In genomic region chr22:27238935-27239510, GRCh38 we compare ENCODE assay signal across 8 cellular contexts.
DNase-seq lines count a peak whose midpoint lies in the region; ATAC-seq and TF ChIP-seq lines count a peak whose summit lies in the region.

No MANE protein-coding gene starts in this region.

- no peak overlapping the region for H3K4me3 ChIP-seq in smooth muscle cell

- peak overlapping the region; percentile 50 for H3K4me2 ChIP-seq in smooth muscle cell

- H4K20me1 ChIP-seq in smooth muscle cell (ENCODE audit: low read depth), result no peaks in the 10 kb centered on the region

- peak; percentile 23 for DNase-seq in HPDE6-E6E7 (ENCODE audit: extremely low spot score)
- DNase-seq in amniotic stem cell (lab: John Stamatoyannopoulos, UW), result peak; percentile 54
- DNase-seq in hepatic stellate cell (ENCODE audit: low spot score), result peak; percentile 96
- peak; percentile 35 for DNase-seq in smooth muscle cell (lab: John Stamatoyannopoulos, UW; ENCODE audit: unreplicated experiment)
- DNase-seq in DMS53 (lab: John Stamatoyannopoulos, UW), result no peak
- DNase-seq in erythroblast (lab: John Stamatoyannopoulos, UW), result no peak
- no peak for DNase-seq in effector CD4-positive, alpha-beta T cell

- H2AFZ ChIP-seq in smooth muscle cell (ENCODE audit: low read depth), result no peak overlapping the region

- no peak for TF ChIP-seq POLR2A in erythroblast (IDR thresholded peaks at IDR 0.05; ENCODE audit: low read length)

- no peaks in the 10 kb centered on the region for H3K79me2 ChIP-seq in smooth muscle cell (ENCODE audit: low read depth)

- peaks cover 9% of the 10 kb centered on the region for H3K4me1 ChIP-seq in smooth muscle cell (ENCODE audit: low read depth)

- H3K27ac ChIP-seq in smooth muscle cell (ENCODE audit: low read depth), result peak overlapping the region; percentile 88

- no peak for TF ChIP-seq CTCF in smooth muscle cell (IDR thresholded peaks at IDR 0.05; ENCODE audit: borderline replicate concordance, insufficient read depth, poor library complexity, severe bottlenecking)

- 22% methylated on average over 10 of the region's 10 CpGs for WGBS in smooth muscle cell (ENCODE audit: low lambda C conversion rate)

- H3F3A ChIP-seq in smooth muscle cell (ENCODE audit: low read depth), result no peaks in the 10 kb centered on the region

- peak overlapping the region; percentile 55 for H3K9ac ChIP-seq in smooth muscle cell (ENCODE audit: low read depth)

- ATAC-seq in GM18498 (IDR thresholded peaks at IDR 0.05; ENCODE audit: unreplicated experiment), result no peak

- no peaks in the 10 kb centered on the region for H3K9me3 ChIP-seq in smooth muscle cell (replicated peaks; ENCODE audit: low read depth)

- no peaks in the 10 kb centered on the region for H3K27me3 ChIP-seq in smooth muscle cell (ENCODE audit: low read depth)

- H3K36me3 ChIP-seq in smooth muscle cell (ENCODE audit: low read depth), result no peaks in the 10 kb centered on the region

Comparison
In these comparisons a context has a peak if more than half of its experiments do, and no peak if none do; other contexts are left out.
1. DNase-seq: peak in HPDE6-E6E7 (single experiment), amniotic stem cell (single experiment), hepatic stellate cell (single experiment) and smooth muscle cell (single experiment); none in DMS53 (single experiment), erythroblast (0 of 2) and effector CD4-positive, alpha-beta T cell (single experiment).